Comparison of ENCODE assay signal across 22 cellular contexts in the genomic region with DNA sequence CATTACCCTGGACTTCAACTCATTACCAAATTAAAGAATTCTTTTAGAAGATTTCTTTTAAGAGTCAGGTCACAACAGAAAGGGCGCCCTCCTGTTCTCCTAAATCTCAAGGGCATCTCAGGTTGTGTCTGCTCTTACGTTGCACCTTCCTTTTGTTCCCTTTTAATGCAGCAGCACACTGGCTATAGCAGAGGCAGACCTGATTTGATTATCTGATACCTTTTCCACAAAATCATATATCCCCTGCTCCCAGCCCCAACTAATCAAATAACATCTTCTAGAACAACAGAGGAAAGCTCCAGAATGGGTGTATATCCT. TPM values are rescaled to one million over a fixed set of nuclear protein-coding genes. Genes with fewer than 3 reads are reported as not detected.
DNase-seq lines count a peak whose midpoint lies in the region; ATAC-seq and TF ChIP-seq lines count a peak whose summit lies in the region.
"Had no signal": no experiment of that assay in that cellular context is flagged by ENCODE, and none has a peak within 500 bp of the region (broad histone marks: within the 10 kb centered on the region; RNA-seq: fewer than 3 reads in every experiment).

No MANE protein-coding gene starts in this region.

- no peak for TF ChIP-seq POLR2A in GM18505 (IDR thresholded peaks at IDR 0.05; ENCODE audit: borderline replicate concordance, extremely low read depth, insufficient read depth, insufficient read length)
- TF ChIP-seq POLR2A in ovary (IDR thresholded peaks at IDR 0.05) = no peak

- TF ChIP-seq CTCF in ovary (IDR thresholded peaks at IDR 0.05) = no peak

- peaks cover 3% of the 10 kb centered on the region for H3K4me1 ChIP-seq in ovary (ENCODE audit: insufficient read depth)
- H3K4me1 ChIP-seq: gastroesophageal sphincter, thyroid gland had no signal

- peak overlapping the region; percentile 94 for H3K27ac Mint-ChIP-seq in activated T-cell treated with anti-CD3 and anti-CD28 coated beads, Interleukin-2, amount 50 U/mL, for 24 hours
- H3K27ac Mint-ChIP-seq in activated naive CD8-positive, alpha-beta T cell treated with anti-CD3 and anti-CD28 coated beads, Interleukin-2, amount 50 U/mL, for 24 hours = peak overlapping the region; percentile 93
- peak overlapping the region; percentile 92 for H3K27ac Mint-ChIP-seq in stimulated activated effector memory CD8-positive, alpha-beta T cell treated with anti-CD3 and anti-CD28 coated beads, Interleukin-12 subunit alpha, Interleukin-12 subunit beta, amount 100 ng/mL, for 72 hours

- H3K9me3 ChIP-seq in ovary = no peaks in the 10 kb centered on the region
- H3K9me3 ChIP-seq: gastroesophageal sphincter, thyroid gland had no signal

- TF ChIP-seq EP300 in ovary (IDR thresholded peaks at IDR 0.05) = no peak

- peaks cover 24% of the 10 kb centered on the region for H3K36me3 Mint-ChIP-seq in activated T-cell treated with anti-CD3 and anti-CD28 coated beads, Interleukin-2, amount 50 U/mL, for 24 hours (ENCODE audit: low read depth)
- peaks cover 14% of the 10 kb centered on the region for H3K36me3 Mint-ChIP-seq in activated T-cell treated with anti-CD3 and anti-CD28 coated beads, Interleukin-2, amount 50 U/mL, for 4 hours (ENCODE audit: insufficient read depth)
- H3K36me3 Mint-ChIP-seq in activated naive CD8-positive, alpha-beta T cell treated with anti-CD3 and anti-CD28 coated beads, Interleukin-2, amount 50 U/mL, for 24 hours (ENCODE audit: low read depth) = peaks cover 30% of the 10 kb centered on the region
- H3K36me3 Mint-ChIP-seq in stimulated activated effector memory CD8-positive, alpha-beta T cell treated with anti-CD3 and anti-CD28 coated beads, Interleukin-12 subunit alpha, Interleukin-12 subunit beta, amount 100 ng/mL, for 72 hours = peaks cover 10% of the 10 kb centered on the region

- no peak overlapping the region for H3K4me3 ChIP-seq in ovary
- H3K4me3 ChIP-seq: gastroesophageal sphincter, K562, thyroid gland had no signal

- no peak overlapping the region for H3K4me3 Mint-ChIP-seq in activated T-cell treated with anti-CD3 and anti-CD28 coated beads, Interleukin-2, amount 50 U/mL, for 24 hours
- no peak overlapping the region for H3K4me3 Mint-ChIP-seq in activated T-cell treated with anti-CD3 and anti-CD28 coated beads, Interleukin-2, amount 50 U/mL, for 4 hours
- H3K4me3 Mint-ChIP-seq in activated naive CD8-positive, alpha-beta T cell treated with anti-CD3 and anti-CD28 coated beads, Interleukin-2, amount 50 U/mL, for 24 hours = no peak overlapping the region
- peak overlapping the region; percentile 51 for H3K4me3 Mint-ChIP-seq in stimulated activated effector memory CD8-positive, alpha-beta T cell treated with anti-CD3 and anti-CD28 coated beads, Interleukin-12 subunit alpha, Interleukin-12 subunit beta, amount 100 ng/mL, for 72 hours
- H3K4me3 Mint-ChIP-seq: naive B cell had no signal

- H3K9me3 Mint-ChIP-seq in activated T-cell treated with anti-CD3 and anti-CD28 coated beads, Interleukin-2, amount 50 U/mL, for 24 hours = no peaks in the 10 kb centered on the region
- H3K9me3 Mint-ChIP-seq in activated T-cell treated with anti-CD3 and anti-CD28 coated beads, Interleukin-2, amount 50 U/mL, for 4 hours = no peaks in the 10 kb centered on the region
- peaks cover 11% of the 10 kb centered on the region for H3K9me3 Mint-ChIP-seq in activated naive CD8-positive, alpha-beta T cell treated with anti-CD3 and anti-CD28 coated beads, Interleukin-2, amount 50 U/mL, for 24 hours
- peaks cover 2% of the 10 kb centered on the region for H3K9me3 Mint-ChIP-seq in stimulated activated effector memory CD8-positive, alpha-beta T cell treated with anti-CD3 and anti-CD28 coated beads, Interleukin-12 subunit alpha, Interleukin-12 subunit beta, amount 100 ng/mL, for 72 hours

- H3K27me3 ChIP-seq in ovary = no peaks in the 10 kb centered on the region
- H3K27me3 ChIP-seq: gastroesophageal sphincter, thyroid gland had no signal

- H3K36me3 ChIP-seq in ovary = no peaks in the 10 kb centered on the region

- DNase-seq in activated T-cell treated with anti-CD3 and anti-CD28 coated beads, Interleukin-2, amount 50 U/mL, for 24 hours = no peak
- no peak for DNase-seq in activated T-cell treated with anti-CD3 and anti-CD28 coated beads, Interleukin-2, amount 50 U/mL, for 4 hours
- DNase-seq in SK-N-DZ (ENCODE audit: low spot score) (peak; percentile 7), ovary (no peak)
- DNase-seq in activated naive CD8-positive, alpha-beta T cell treated with anti-CD3 and anti-CD28 coated beads, Interleukin-2, amount 50 U/mL, for 24 hours = no peak
- no peak for DNase-seq in stimulated activated effector memory CD8-positive, alpha-beta T cell treated with anti-CD3 and anti-CD28 coated beads, Interleukin-12 subunit alpha, Interleukin-12 subunit beta, amount 100 ng/mL, for 72 hours (ENCODE audit: low spot score in 2 of 2)
- DNase-seq: activated CD4-positive, alpha-beta T cell treated with anti-CD3 and anti-CD28 coated beads, Interleukin-2, amount 50 U/mL, for 48 hours; DMS53; effector CD8-positive, alpha-beta T cell; naive B cell; NCI-H2227 treated with DMSO at 0.1 percent for 48 hours; NCI-H774; thyroid gland had no signal

- intact Hi-C loops in ovary (cut with DNase I) = no loop called here

- no peak for ATAC-seq in activated T-cell treated with anti-CD3 and anti-CD28 coated beads, Interleukin-2, amount 50 U/mL, for 4 hours
- no peak for ATAC-seq in activated naive CD8-positive, alpha-beta T cell treated with anti-CD3 and anti-CD28 coated beads, Interleukin-2, amount 50 U/mL, for 24 hours
- ATAC-seq in stimulated activated effector memory CD8-positive, alpha-beta T cell treated with anti-CD3 and anti-CD28 coated beads, Interleukin-12 subunit alpha, Interleukin-12 subunit beta, amount 100 ng/mL, for 72 hours = no peak
- ATAC-seq in GM18505 (IDR thresholded peaks at IDR 0.05; ENCODE audit: unreplicated experiment) (no peak), HG03342 (IDR thresholded peaks at IDR 0.05; ENCODE audit: unreplicated experiment) (no peak)
- ATAC-seq: esophagus mucosa, gastroesophageal sphincter, K562, sciatic nerve had no signal

- no peak overlapping the region for H3K27ac ChIP-seq in ovary
- H3K27ac ChIP-seq: C4-2B, gastroesophageal sphincter, thyroid gland had no signal

- WGBS in ovary, 3 donors = 93 to 95% (median 95%) methylated on average over 2 of the region's 2 CpGs

- no peaks in the 10 kb centered on the region for H3K27me3 Mint-ChIP-seq in activated T-cell treated with anti-CD3 and anti-CD28 coated beads, Interleukin-2, amount 50 U/mL, for 24 hours
- H3K27me3 Mint-ChIP-seq in activated T-cell treated with anti-CD3 and anti-CD28 coated beads, Interleukin-2, amount 50 U/mL, for 4 hours (ENCODE audit: low read depth) = no peaks in the 10 kb centered on the region
- H3K27me3 Mint-ChIP-seq in activated naive CD8-positive, alpha-beta T cell treated with anti-CD3 and anti-CD28 coated beads, Interleukin-2, amount 50 U/mL, for 24 hours = no peaks in the 10 kb centered on the region
- H3K27me3 Mint-ChIP-seq: naive B cell had no signal

- H3K4me1 Mint-ChIP-seq in activated T-cell treated with anti-CD3 and anti-CD28 coated beads, Interleukin-2, amount 50 U/mL, for 24 hours (ENCODE audit: low read depth) = peaks cover 87% of the 10 kb centered on the region
- peaks cover 77% of the 10 kb centered on the region for H3K4me1 Mint-ChIP-seq in activated T-cell treated with anti-CD3 and anti-CD28 coated beads, Interleukin-2, amount 50 U/mL, for 4 hours (ENCODE audit: low read depth)
- H3K4me1 Mint-ChIP-seq in activated naive CD8-positive, alpha-beta T cell treated with anti-CD3 and anti-CD28 coated beads, Interleukin-2, amount 50 U/mL, for 24 hours = peaks cover 86% of the 10 kb centered on the region
- H3K4me1 Mint-ChIP-seq in stimulated activated effector memory CD8-positive, alpha-beta T cell treated with anti-CD3 and anti-CD28 coated beads, Interleukin-12 subunit alpha, Interleukin-12 subunit beta, amount 100 ng/mL, for 72 hours = peaks cover 77% of the 10 kb centered on the region

RNA-seq across cellular contexts. Expression of a gene that starts 40.1 kb away (rescaled TPM):
- total RNA-seq in activated T-cell treated with anti-CD3 and anti-CD28 coated beads, Interleukin-2, amount 50 U/mL, for 4 hours = 10 to 100 TPM; 16.7 to 22.6 (median 20.9) TPM
- polyA plus RNA-seq in SK-N-DZ (2014; cell fraction: cytosol; rRNA removed) = not detected in 2 replicates
- not detected in 2 replicates for polyA plus RNA-seq in SK-N-DZ (2014; cell fraction: nucleus; rRNA removed)
- under 1 TPM in 3 of 7 donors, not detected in 4; 0.12 to 0.35 (median 0.28) TPM for total RNA-seq in ovary
- under 1 TPM; 0.07 to 1.00 TPM for polyA plus RNA-seq in ovary
- total RNA-seq: kidney epithelial cell, osteoblast had no signal
- polyA plus RNA-seq: K562 had no signal

Comparison
In these comparisons a context has a peak if more than half of its experiments do, and no peak if none do; other contexts are left out.
1. RNA of a gene that starts 40.1 kb away (total RNA-seq): 16.7 to 22.6 TPM in activated T-cell treated with anti-CD3 and anti-CD28 coated beads, Interleukin-2, amount 50 U/mL, for 4 hours; 0.12 to 0.35 TPM in ovary; every median in the first group is over 10 times any median in the second.
2. Peak in every context shown above with its lines, with median percentiles within 50 percentile points of each other: H3K27ac Mint-ChIP-seq.